27 cellular contexts compared by ENCODE assay signal in genomic region chr2:241922396-241922795, GRCh38. TPM values are rescaled to one million over a fixed set of nuclear protein-coding genes. Genes with fewer than 3 reads are reported as not detected.
"Had no signal": no experiment of that assay in that cellular context is flagged by ENCODE, and none has a peak within 500 bp of the region (broad histone marks: within the 10 kb centered on the region; RNA-seq: fewer than 3 reads in every experiment).

No MANE protein-coding gene starts in this region.

- H3K4me3 ChIP-seq: ascending aorta, cardiac muscle cell, SJSA1 had no signal

- H3K36me3 ChIP-seq: ascending aorta, cardiac muscle cell, SJSA1 had no signal

- H3K27me3 Mint-ChIP-seq: activated CD4-positive, alpha-beta T cell treated with anti-CD3 and anti-CD28 coated beads, Interleukin-2, amount 10 ng/mL, durations not matched to agents 24 days and 14 days; activated CD8-positive, alpha-beta T cell treated with anti-CD3 and anti-CD28 coated beads for 36 hours; activated naive CD4-positive, alpha-beta T cell treated with anti-CD3 and anti-CD28 coated beads, Interleukin-2, amount 10 ng/mL, durations not matched to agents 7 days and 5 days; activated naive CD8-positive, alpha-beta T cell had no signal

- ATAC-seq: activated CD8-positive, alpha-beta T cell treated with anti-CD3 and anti-CD28 coated beads for 36 hours; Panc1 had no signal

- H3K9me3 ChIP-seq: SJSA1, SK-N-SH had no signal

- H3K9ac ChIP-seq: SK-N-SH had no signal

- H3K4me2 ChIP-seq: SK-N-SH had no signal

- DNase-seq: activated CD4-positive, alpha-beta T cell treated with anti-CD3 and anti-CD28 coated beads, Interleukin-2, amount 10 ng/mL, durations not matched to agents 24 days and 14 days; activated CD4-positive, alpha-beta T cell treated with anti-CD3 and anti-CD28 coated beads, Interleukin-2, amount 50 U/mL, for 4 hours; activated CD8-positive, alpha-beta T cell treated with anti-CD3 and anti-CD28 coated beads for 36 hours; activated effector memory CD4-positive, alpha-beta T cell treated with Interleukin-2 at 50 U/mL for 16 hours; activated naive CD4-positive, alpha-beta T cell treated with anti-CD3 and anti-CD28 coated beads, Interleukin-2, amount 10 ng/mL, durations not matched to agents 7 days and 5 days; activated T-cell treated with anti-CD3 and anti-CD28 coated beads, Interleukin-2, amount 50 U/mL, for 1 hour; amygdala; Karpas-422; NCI-H1105; NCI-H1436; NCI-H1694; NCI-H1930; NCI-H2081 treated with DMSO at 0.1 percent for 48 hours; NCI-H226; NCI-H446 treated with DMSO at 0.1 percent for 48 hours; NCI-H524 treated with DMSO at 0.1 percent for 48 hours; SHP77 treated with DMSO at 0.1 percent for 48 hours; SK-N-SH had no signal

- H3K9me3 Mint-ChIP-seq: activated CD4-positive, alpha-beta T cell treated with anti-CD3 and anti-CD28 coated beads, Interleukin-2, amount 10 ng/mL, durations not matched to agents 24 days and 14 days; activated CD8-positive, alpha-beta T cell treated with anti-CD3 and anti-CD28 coated beads for 36 hours; activated naive CD4-positive, alpha-beta T cell treated with anti-CD3 and anti-CD28 coated beads, Interleukin-2, amount 10 ng/mL, durations not matched to agents 7 days and 5 days; T-helper 1 cell treated with Interleukin-12 subunit alpha and Interleukin-12 subunit beta and Interleukin-4 antibody, amounts not matched to agents 30 μg/mL and 1 μg/mL, for 36 hours; T-helper 2 cell treated with Interferon-gamma antibody and Interleukin-4, amounts not matched to agents 5 μg/mL and 100 μg/mL, for 36 hours had no signal

- H3K27ac Mint-ChIP-seq: activated CD4-positive, alpha-beta T cell treated with anti-CD3 and anti-CD28 coated beads, Interleukin-2, amount 10 ng/mL, durations not matched to agents 24 days and 14 days; activated CD8-positive, alpha-beta T cell treated with anti-CD3 and anti-CD28 coated beads for 36 hours; activated naive CD4-positive, alpha-beta T cell treated with anti-CD3 and anti-CD28 coated beads, Interleukin-2, amount 10 ng/mL, durations not matched to agents 7 days and 5 days; activated naive CD8-positive, alpha-beta T cell; T-helper 1 cell treated with Interleukin-12 subunit alpha and Interleukin-12 subunit beta and Interleukin-4 antibody, amounts not matched to agents 30 μg/mL and 1 μg/mL, for 36 hours; T-helper 2 cell treated with Interferon-gamma antibody and Interleukin-4, amounts not matched to agents 5 μg/mL and 100 μg/mL, for 36 hours had no signal

- H3K4me3 Mint-ChIP-seq: activated CD4-positive, alpha-beta T cell treated with anti-CD3 and anti-CD28 coated beads, Interleukin-2, amount 10 ng/mL, durations not matched to agents 24 days and 14 days; activated CD8-positive, alpha-beta T cell treated with anti-CD3 and anti-CD28 coated beads for 36 hours; activated naive CD4-positive, alpha-beta T cell treated with anti-CD3 and anti-CD28 coated beads, Interleukin-2, amount 10 ng/mL, durations not matched to agents 7 days and 5 days; activated naive CD8-positive, alpha-beta T cell; T-helper 1 cell treated with Interleukin-12 subunit alpha and Interleukin-12 subunit beta and Interleukin-4 antibody, amounts not matched to agents 30 μg/mL and 1 μg/mL, for 36 hours; T-helper 2 cell treated with Interferon-gamma antibody and Interleukin-4, amounts not matched to agents 5 μg/mL and 100 μg/mL, for 36 hours had no signal

- H3K27ac ChIP-seq: ascending aorta, cardiac muscle cell, SJSA1 had no signal

- H3K27me3 ChIP-seq: ascending aorta, cardiac muscle cell had no signal

- H3K4me1 ChIP-seq: ascending aorta, SJSA1 had no signal

- H3K36me3 Mint-ChIP-seq: activated naive CD4-positive, alpha-beta T cell treated with anti-CD3 and anti-CD28 coated beads, Interleukin-2, amount 10 ng/mL, durations not matched to agents 7 days and 5 days had no signal

RNA-seq across cellular contexts. Expression of gene RTP5, which starts 52.9 kb away (rescaled TPM):
- total RNA-seq: activated CD4-positive, alpha-beta T cell treated with anti-CD3 and anti-CD28 coated beads, Interleukin-2, amount 10 ng/mL, durations not matched to agents 24 days and 14 days; ascending aorta; cardiac muscle cell; MCF 10A; RPMI7951; SJSA1 had no signal
- polyA plus RNA-seq: cardiac muscle cell, SK-N-SH had no signal
